In the genomic region with DNA sequence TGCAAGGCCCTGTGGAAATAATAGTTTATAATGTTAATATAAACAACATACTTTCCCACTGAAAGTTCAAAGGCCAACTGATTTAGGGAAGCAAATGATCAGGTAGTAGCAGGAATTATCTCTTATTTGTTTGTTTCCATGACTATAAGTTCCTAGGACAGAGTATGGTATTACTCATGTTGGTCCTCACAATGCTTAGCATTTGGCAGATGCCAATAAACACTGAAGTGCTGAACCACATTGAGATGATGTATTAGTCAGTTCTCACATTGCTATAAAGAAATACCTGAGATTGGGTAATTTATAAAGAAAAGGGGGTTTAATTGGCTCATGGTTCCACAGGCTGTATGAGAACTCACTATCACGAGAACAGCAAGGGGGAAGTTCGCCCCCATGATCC, we compare ENCODE assay signal across 28 cellular contexts.
"Had no signal": no experiment of that assay in that cellular context is flagged by ENCODE, and none has a peak within 500 bp of the region (broad histone marks: within the 10 kb centered on the region; RNA-seq: fewer than 3 reads in every experiment).

No MANE protein-coding gene starts in this region.

- H3K4me3 ChIP-seq: breast epithelium, esophagus squamous epithelium, ovary, sigmoid colon, spleen, testis had no signal

- ATAC-seq: left cardiac atrium; left ventricle myocardium superior; naive thymus-derived CD4-positive, alpha-beta T cell; stimulated activated naive CD8-positive, alpha-beta T cell treated with anti-CD3 and anti-CD28 coated beads, Interleukin-15, Interleukin-2, amounts not matched to agents 100 U/mL and 50 U/mL, for 24 hours; T-helper 17 cell had no signal

- H3K27ac ChIP-seq: breast epithelium, epithelial cell of prostate, esophagus squamous epithelium, ovary, sigmoid colon, spleen, testis, WERI-Rb-1 had no signal

- DNase-seq: activated CD4-positive, alpha-beta memory T cell treated with anti-CD3 and anti-CD28 coated beads, Interleukin-2, amount 10 ng/mL, durations not matched to agents 7 days and 5 days; activated CD4-positive, alpha-beta T cell treated with anti-CD3 and anti-CD28 coated beads, Interleukin-2, amount 10 ng/mL, durations not matched to agents 24 days and 14 days; activated CD4-positive, CD25-positive, alpha-beta regulatory T cell treated with anti-CD3 and anti-CD28 coated beads, Interleukin-2, amount 50 U/mL, for 72 hours; activated CD8-positive, alpha-beta memory T cell treated with anti-CD3 and anti-CD28 coated beads, Interleukin-2, amount 50 U/mL, for 48 hours; activated gamma-delta T cell treated with Interleukin-2 at 50 U/mL for 16 hours; activated naive CD4-positive, alpha-beta T cell treated with anti-CD3 and anti-CD28 coated beads, Interleukin-2, amount 50 U/mL, for 16 hours; activated T-cell treated with anti-CD3 and anti-CD28 coated beads, Interleukin-2, amount 50 U/mL, for 24 hours; amygdala; central memory CD4-positive, alpha-beta T cell; esophagus squamous epithelium; islet precursor cell; left cardiac atrium; left ventricle myocardium superior; naive thymus-derived CD4-positive, alpha-beta T cell; ovary; sigmoid colon; spleen; stimulated activated CD4-positive, alpha-beta T cell treated with anti-CD3 and anti-CD28 coated beads, Interleukin-2, amount 100 ng/mL, for 48 hours; stimulated activated naive CD8-positive, alpha-beta T cell treated with anti-CD3 and anti-CD28 coated beads, Interleukin-15, Interleukin-2, amounts not matched to agents 100 U/mL and 50 U/mL, for 24 hours; T-helper 17 cell; T1000; testis; WERI-Rb-1 had no signal

- H3K27me3 Mint-ChIP-seq: progenitor cell of endocrine pancreas had no signal

- H3K9me3 ChIP-seq: breast epithelium, esophagus squamous epithelium, ovary, sigmoid colon, spleen, testis had no signal

- H3K36me3 ChIP-seq: ovary had no signal

- H3K4me1 Mint-ChIP-seq: activated CD4-positive, alpha-beta memory T cell treated with anti-CD3 and anti-CD28 coated beads, Interleukin-2, amount 10 ng/mL, durations not matched to agents 7 days and 5 days; activated CD4-positive, alpha-beta T cell treated with anti-CD3 and anti-CD28 coated beads, Interleukin-2, amount 10 ng/mL, durations not matched to agents 24 days and 14 days; endodermal cell; naive thymus-derived CD4-positive, alpha-beta T cell; T-helper 17 cell had no signal

- H3K9me3 Mint-ChIP-seq: activated CD4-positive, alpha-beta memory T cell treated with anti-CD3 and anti-CD28 coated beads, Interleukin-2, amount 10 ng/mL, durations not matched to agents 7 days and 5 days; activated CD4-positive, alpha-beta T cell treated with anti-CD3 and anti-CD28 coated beads, Interleukin-2, amount 10 ng/mL, durations not matched to agents 24 days and 14 days; activated T-cell treated with anti-CD3 and anti-CD28 coated beads, Interleukin-2, amount 50 U/mL, for 24 hours; endodermal cell; mesothelial cell of epicardium; naive thymus-derived CD4-positive, alpha-beta T cell had no signal

- H3K4me3 Mint-ChIP-seq: activated CD4-positive, alpha-beta memory T cell treated with anti-CD3 and anti-CD28 coated beads, Interleukin-2, amount 10 ng/mL, durations not matched to agents 7 days and 5 days; activated CD4-positive, alpha-beta T cell treated with anti-CD3 and anti-CD28 coated beads, Interleukin-2, amount 10 ng/mL, durations not matched to agents 24 days and 14 days; activated T-cell treated with anti-CD3 and anti-CD28 coated beads, Interleukin-2, amount 50 U/mL, for 24 hours; endodermal cell; mesothelial cell of epicardium; naive thymus-derived CD4-positive, alpha-beta T cell; T-helper 17 cell had no signal

- H3K27ac Mint-ChIP-seq: activated CD4-positive, alpha-beta memory T cell treated with anti-CD3 and anti-CD28 coated beads, Interleukin-2, amount 10 ng/mL, durations not matched to agents 7 days and 5 days; activated CD4-positive, alpha-beta T cell treated with anti-CD3 and anti-CD28 coated beads, Interleukin-2, amount 10 ng/mL, durations not matched to agents 24 days and 14 days; activated T-cell treated with anti-CD3 and anti-CD28 coated beads, Interleukin-2, amount 50 U/mL, for 24 hours; endodermal cell; naive thymus-derived CD4-positive, alpha-beta T cell; T-helper 17 cell had no signal

- H3K27me3 ChIP-seq: breast epithelium, esophagus squamous epithelium, ovary, sigmoid colon, spleen, testis had no signal

- H3K36me3 Mint-ChIP-seq: naive thymus-derived CD4-positive, alpha-beta T cell had no signal

- H3K4me1 ChIP-seq: breast epithelium, spleen, testis had no signal
